1 cellular context compared by ENCODE assay signal in genomic region chr14:23969433-23970282, GRCh38.
TF ChIP-seq lines count a peak whose summit lies in the region.

No MANE protein-coding gene starts in this region.

TF ChIP-seq in HepG2, 621 proteins besides CTCF, POLR2A, EP300 and RAD21 (continued from another document and continues in another):
- TF ChIP-seq ARID4A (CRISPR knock-in tag; IDR thresholded peaks at IDR 0.05; ENCODE audit: borderline replicate concordance) (peak; percentile 62; the same call in 1 of the 2 replicates), NR3C1 (CRISPR knock-in tag; IDR thresholded peaks at IDR 0.05) (peak; percentile 82; the same call in 1 of the 2 replicates), ZFP91 (CRISPR knock-in tag; IDR thresholded peaks at IDR 0.05; ENCODE audit: borderline replicate concordance) (peak; percentile 79), ZNF124 (CRISPR knock-in tag; IDR thresholded peaks at IDR 0.05) (0 out of 2 replicates have a peak, but pooled peaks have one; percentile 25), RXRA (CRISPR knock-in tag; IDR thresholded peaks at IDR 0.05) (peak; percentile 74), ZBTB10 (CRISPR knock-in tag; IDR thresholded peaks at IDR 0.05; ENCODE audit: borderline replicate concordance) (0 out of 2 replicates have a peak, but pooled peaks have one; percentile 38), NFKBIZ (CRISPR knock-in tag; IDR thresholded peaks at IDR 0.05) (peak; percentile 79; the same call in 1 of the 2 replicates), SAP130 (CRISPR knock-in tag; IDR thresholded peaks at IDR 0.05; ENCODE audit: low read depth) (peak; percentile 56; the same call in 1 of the 2 replicates), RBFOX2 (IDR thresholded peaks at IDR 0.05; ENCODE audit: low read depth, low read length) (peak; percentile 66), KLF13 (CRISPR knock-in tag; IDR thresholded peaks at IDR 0.05) (peak; percentile 81; the same call in 1 of the 2 replicates), ETV6 (CRISPR knock-in tag; conservative IDR thresholded peaks at IDR 0.05) (peak; percentile 85), BCL6 (CRISPR knock-in tag; IDR thresholded peaks at IDR 0.05) (peak; percentile 59), GATAD1 (CRISPR knock-in tag; IDR thresholded peaks at IDR 0.05) (peak; percentile 66; the same call in 1 of the 2 replicates), AKNA (CRISPR knock-in tag; IDR thresholded peaks at IDR 0.05; ENCODE audit: borderline replicate concordance) (0 out of 2 replicates have a peak, but pooled peaks have one; percentile 59), HES4 (CRISPR knock-in tag; IDR thresholded peaks at IDR 0.05; ENCODE audit: borderline replicate concordance) (peak; percentile 80), KDM4B (CRISPR knock-in tag; IDR thresholded peaks at IDR 0.05) (peak; percentile 85; the same call in 1 of the 2 replicates), NR1H2 (CRISPR knock-in tag; IDR thresholded peaks at IDR 0.05; ENCODE audit: borderline replicate concordance, low read depth) (peak; percentile 68; the same call in 1 of the 2 replicates), THAP9 (CRISPR knock-in tag; IDR thresholded peaks at IDR 0.05; ENCODE audit: borderline replicate concordance) (peak; percentile 49; the same call in 1 of the 2 replicates), HNF4A (CRISPR knock-in tag; IDR thresholded peaks at IDR 0.05) (0 out of 2 replicates have a peak, but pooled peaks have one; percentile 10), ZMYM3 (CRISPR knock-in tag; IDR thresholded peaks at IDR 0.05) (peak; percentile 68), EEA1 (CRISPR knock-in tag; IDR thresholded peaks at IDR 0.05; ENCODE audit: borderline replicate concordance) (peak; percentile 64; the same call in 1 of the 2 replicates), RFXANK (CRISPR knock-in tag; IDR thresholded peaks at IDR 0.05) (peak; percentile 73; the same call in 1 of the 2 replicates), ZNF616 (CRISPR knock-in tag; IDR thresholded peaks at IDR 0.05; ENCODE audit: low read depth) (peak; percentile 58; the same call in 1 of the 2 replicates), HMGXB4 (CRISPR knock-in tag; IDR thresholded peaks at IDR 0.05; ENCODE audit: borderline replicate concordance in 1 of 2, low read depth in 1 of 2) (peak; percentile 38 to 57; a peak in 2 of 4 replicates), ZBTB26 (CRISPR knock-in tag; IDR thresholded peaks at IDR 0.05; ENCODE audit: borderline replicate concordance) (peak; percentile 80), NRL (CRISPR knock-in tag; IDR thresholded peaks at IDR 0.05; ENCODE audit: borderline replicate concordance) (peak; percentile 66; the same call in 1 of the 2 replicates), DRAP1 (CRISPR knock-in tag; IDR thresholded peaks at IDR 0.05) (0 out of 2 replicates have a peak, but pooled peaks have one; percentile 44), ZNF451 (CRISPR knock-in tag; IDR thresholded peaks at IDR 0.05) (peak; percentile 72; the same call in 1 of the 2 replicates), FOSL2 (CRISPR knock-in tag; IDR thresholded peaks at IDR 0.05) (peak; percentile 53; the same call in 1 of the 2 replicates), KLF6 (CRISPR knock-in tag; IDR thresholded peaks at IDR 0.05) (peak; percentile 83; the same call in 1 of the 2 replicates), GMEB2 (CRISPR knock-in tag; IDR thresholded peaks at IDR 0.05; ENCODE audit: low read depth) (0 out of 2 replicates have a peak, but pooled peaks have one; percentile 18)
